ENCODE assay signal across 1 cellular context in the genomic region with DNA sequence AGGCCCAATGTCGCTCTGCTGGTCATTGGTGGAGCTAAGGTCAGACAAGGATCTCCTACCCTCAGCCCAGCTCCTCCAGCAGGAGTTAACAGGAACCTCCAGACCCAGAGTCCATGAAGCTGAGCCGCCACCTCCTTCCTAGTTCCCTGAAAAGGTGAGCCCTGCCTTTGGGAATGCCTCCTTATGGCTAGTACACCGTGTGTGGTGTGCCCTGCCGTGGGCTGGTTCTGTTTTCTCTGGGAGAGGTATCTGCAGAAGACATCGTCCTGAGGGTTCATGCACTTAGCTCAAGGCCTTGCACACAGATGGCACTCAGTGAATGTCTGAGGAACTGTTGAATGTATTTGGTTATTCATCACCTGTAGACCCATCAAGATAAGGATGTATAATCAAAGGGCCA.
TF ChIP-seq lines count a peak whose summit lies in the region.

No MANE protein-coding gene starts in this region.

TF ChIP-seq in IMR-90, 13 proteins besides CTCF, POLR2A, EP300 and RAD21:
- TF ChIP-seq MAZ (IDR thresholded peaks at IDR 0.05; ENCODE audit: borderline replicate concordance, low read depth, low read length) (no peak), FOS (IDR thresholded peaks at IDR 0.05; ENCODE audit: low read depth, low read length) (no peak), MAFK (IDR thresholded peaks at IDR 0.05; ENCODE audit: low read depth, low read length) (no peak), MXI1 (IDR thresholded peaks at IDR 0.05; ENCODE audit: borderline replicate concordance, low read depth, low read length) (no peak), USF2 (IDR thresholded peaks at IDR 0.05; ENCODE audit: low read depth, low read length) (no peak), CEBPB (IDR thresholded peaks at IDR 0.05; ENCODE audit: low read depth, low read length) (no peak), NFE2L2 (IDR thresholded peaks at IDR 0.05; ENCODE audit: low read depth, low read length) (no peak), BHLHE40 (IDR thresholded peaks at IDR 0.05; ENCODE audit: low read depth, low read length) (no peak), CHD1 (IDR thresholded peaks at IDR 0.05; ENCODE audit: low read depth, low read length) (no peak), ELK1 (IDR thresholded peaks at IDR 0.05; ENCODE audit: borderline replicate concordance, low read depth, low read length) (no peak), RCOR1 (IDR thresholded peaks at IDR 0.05; ENCODE audit: insufficient replicate concordance, low read length) (no peak), RFX5 (IDR thresholded peaks at IDR 0.05; ENCODE audit: low read depth, low read length) (no peak)
